16 cellular contexts compared by ENCODE assay signal in the genomic region with DNA sequence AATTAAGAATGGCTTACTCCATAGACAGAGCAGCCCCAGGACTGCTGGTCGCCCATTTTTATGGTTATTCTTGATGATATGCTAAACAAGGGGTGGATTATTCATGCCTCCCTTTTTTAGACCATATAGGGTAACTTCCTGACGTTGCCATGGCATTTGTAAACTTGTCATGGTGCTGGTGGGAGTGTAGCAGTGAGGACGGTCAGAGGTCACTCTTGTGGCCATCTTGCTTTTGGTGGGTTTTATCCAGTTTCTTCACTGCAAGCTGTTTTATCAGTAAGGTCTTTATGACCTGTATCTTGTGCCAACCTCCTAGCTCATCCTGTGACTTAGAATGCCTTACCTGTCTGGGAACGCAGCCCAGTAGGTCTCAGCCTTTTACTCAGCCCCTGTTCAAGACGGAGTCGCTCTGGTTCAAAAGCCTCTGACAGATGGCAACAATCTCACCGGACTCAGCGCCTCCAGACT. TPM values are rescaled to one million over a fixed set of nuclear protein-coding genes. Genes with fewer than 3 reads are reported as not detected.
DNase-seq lines count a peak whose midpoint lies in the region; ATAC-seq and TF ChIP-seq lines count a peak whose summit lies in the region.
"Had no signal": no experiment of that assay in that cellular context is flagged by ENCODE, and none has a peak within 500 bp of the region (broad histone marks: within the 10 kb centered on the region; RNA-seq: fewer than 3 reads in every experiment).

No MANE protein-coding gene starts in this region.

- H3K4me3 ChIP-seq in PC-3 (ENCODE audit: low read length) (no peak overlapping the region), gastroesophageal sphincter (no peak overlapping the region), adrenal gland (no peak overlapping the region), transverse colon (no peak overlapping the region)
- H3K4me3 ChIP-seq: HAP-1 had no signal

- TF ChIP-seq CTCF in PC-3 (conservative IDR thresholded peaks at IDR 0.05; ENCODE audit: low read depth, low read length) = no peak
- no peak for TF ChIP-seq CTCF in gastroesophageal sphincter (IDR thresholded peaks at IDR 0.05)
- TF ChIP-seq CTCF in adrenal gland (IDR thresholded peaks at IDR 0.05) = no peak
- no peak for TF ChIP-seq CTCF in transverse colon (IDR thresholded peaks at IDR 0.05)

- H3K9ac ChIP-seq in PC-3 (ENCODE audit: low read length) = no peak overlapping the region

- H3K9me3 ChIP-seq in PC-3 (ENCODE audit: low read length) = no peaks in the 10 kb centered on the region
- no peaks in the 10 kb centered on the region for H3K9me3 ChIP-seq in gastroesophageal sphincter
- H3K9me3 ChIP-seq in adrenal gland (replicated peaks in 1 of 3) = no peaks in the 10 kb centered on the region
- H3K9me3 ChIP-seq in transverse colon = no peaks in the 10 kb centered on the region
- H3K9me3 ChIP-seq: HAP-1 had no signal

- H3K4me1 ChIP-seq in PC-3 (ENCODE audit: insufficient read depth, low read length) (peaks cover 10% of the 10 kb centered on the region; the same call in 1 of the 2 replicates), gastroesophageal sphincter (peaks cover 0 to 34% (median 9%) of the 10 kb centered on the region in 3 donors), adrenal gland (replicated peaks in 1 of 2) (peaks cover 4 to 9% of the 10 kb centered on the region in 2 donors), transverse colon (peaks cover 0 to 18% (median 3%) of the 10 kb centered on the region in 4 donors)
- H3K4me1 ChIP-seq: HAP-1 had no signal

- peak overlapping the region; percentile 47; the same call in 1 of the 2 replicates for H2AFZ ChIP-seq in PC-3 (ENCODE audit: low read length)

- WGBS in gastroesophageal sphincter (ENCODE audit: low coverage in 1 of 2), 2 donors = 39 to 53% methylated on average over 7 to 8 of the region's 8 CpGs
- 77 to 78% (median 78%) methylated on average over 8 of the region's 8 CpGs for WGBS in adrenal gland, 4 donors
- WGBS in transverse colon (ENCODE audit: low coverage in 1 of 2), 2 donors = 79 to 83% methylated on average over 1 to 8 of the region's 8 CpGs

- no peak for TF ChIP-seq EP300 in gastroesophageal sphincter (IDR thresholded peaks at IDR 0.05)
- no peak for TF ChIP-seq EP300 in transverse colon (IDR thresholded peaks at IDR 0.05; ENCODE audit: low read depth)

- H4K20me1 ChIP-seq in PC-3 (ENCODE audit: low read length) = no peaks in the 10 kb centered on the region

- H3K36me3 ChIP-seq in PC-3 (ENCODE audit: low read depth, low read length) (no peaks in the 10 kb centered on the region), gastroesophageal sphincter (no peaks in the 10 kb centered on the region), adrenal gland (replicated peaks in 1 of 2) (no peaks in the 10 kb centered on the region), transverse colon (no peaks in the 10 kb centered on the region)
- H3K36me3 ChIP-seq: HAP-1 had no signal

- CTCF ChIA-PET in PC-3 (lab: Charles Lee) = no interaction called here

- H3K27ac ChIP-seq in PC-3 (ENCODE audit: low read length) (no peak overlapping the region), gastroesophageal sphincter (peak overlapping the region in 3 of 4 donors; percentile 76 to 80 (median 77)), adrenal gland (no peak overlapping the region), transverse colon (peak overlapping the region in 2 of 4 donors; percentile 34 to 63)

- intact Hi-C loops in PC-3 (cut with micrococcal nuclease) = no loop called here
- intact Hi-C loops in posterior vena cava (cut with DNase I) = loop anchor here in 1 of 2 donors (10.0 kb wide), 1 partner anchor 75 kb away; no protein-coding TSS in a partner anchor
- intact Hi-C loops in adrenal gland (cut with DNase I) = no loop called here
- intact Hi-C loops in transverse colon (cut with DNase I; ENCODE audit: low total_unique reads) = no loop called here

- POLR2A ChIA-PET in PC-3 (lab: Charles Lee; ENCODE audit: unreplicated experiment) = no interaction called here

- DNase-seq in EH (ENCODE audit: low read depth) = peak; percentile 10
- no peak for DNase-seq in PC-3
- peak; percentile 49 for DNase-seq in posterior vena cava (ENCODE audit: low spot score)
- no peak for DNase-seq in ACHN
- no peak for DNase-seq in SIG-M5 treated with dmso at 0.1 percent for 504 hours (lab: John Stamatoyannopoulos, UW; ENCODE audit: unreplicated experiment)
- no peak for DNase-seq in adrenal gland
- DNase-seq in transverse colon = no peak
- DNase-seq: activated CD4-positive, alpha-beta T cell treated with anti-CD3 and anti-CD28 coated beads for 1 hour; activated naive CD4-positive, alpha-beta T cell treated with anti-CD3 and anti-CD28 coated beads, Interleukin-2, amount 50 U/mL, for 16 hours; CD4-positive, alpha-beta T cell; DMS 273 treated with DMSO at 0.1 percent for 48 hours; KBM-7; NCI-H1436 treated with DMSO at 0.1 percent for 48 hours; NCI-H69 had no signal

- ATAC-seq in PC-3 (no peak), gastroesophageal sphincter (no peak)

- no peaks in the 10 kb centered on the region for H3F3A ChIP-seq in PC-3 (ENCODE audit: low read length, unreplicated experiment)

- no TSS peak for BruUV-seq in PC-3 (replicated peaks; lab: Mats Ljungman, UMichigan)

- no peak for TF ChIP-seq POLR2A in gastroesophageal sphincter (IDR thresholded peaks at IDR 0.05)
- no peak for TF ChIP-seq POLR2A in adrenal gland (IDR thresholded peaks at IDR 0.05)
- no peak for TF ChIP-seq POLR2A in transverse colon (IDR thresholded peaks at IDR 0.05)

- peak overlapping the region; percentile 49 for H3K4me2 ChIP-seq in PC-3 (ENCODE audit: low read length)

- H3K27me3 ChIP-seq in PC-3 (ENCODE audit: low read length) (no peaks in the 10 kb centered on the region), gastroesophageal sphincter (no peaks in the 10 kb centered on the region), adrenal gland (no peaks in the 10 kb centered on the region), transverse colon (no peaks in the 10 kb centered on the region)

- H3K9me2 ChIP-seq in PC-3 (replicated peaks; ENCODE audit: low read length) = no peaks in the 10 kb centered on the region

- no peaks in the 10 kb centered on the region for H3K79me2 ChIP-seq in PC-3 (ENCODE audit: low read length)

- in situ Hi-C loops in ACHN (cut with HindIII; ENCODE audit: low pct_ligation_motif_present, low pct_unique_long_range_greater_than_20kb, low sequenced_read_pairs) = no loop called here
- in situ Hi-C loops in transverse colon (cut with MboI; ENCODE audit: low pct_ligation_motif_present in 1 of 4, low pct_unique_long_range_greater_than_20kb in 1 of 4, low sequenced_read_pairs in 3 of 4) = no loop called here

RNA-seq across cellular contexts. Expression of a gene that starts 5.2 kb away (rescaled TPM):
- total RNA-seq in PC-3 (2014; rRNA removed) (76.1 and 91.9 TPM in 2 replicates), gastroesophageal sphincter (10 to 100 TPM; 27.1 to 46.9 (median 32.2) TPM), posterior vena cava (10 to 100 TPM; 35.3 to 43.2 TPM), adrenal gland (10 to 100 TPM; 38.5 to 88.9 (median 59.0) TPM), transverse colon (100 to 1,000 TPM in 1 of 4 donors, 10 to 100 TPM in 3; 59.9 to 116 (median 85.3) TPM)
- polyA plus RNA-seq in adrenal gland = 10 to 100 TPM; 25.3 to 27.8 (median 26.0) TPM

Comparison
In these comparisons a context has a peak if more than half of its experiments do, and no peak if none do; other contexts are left out.
1. DNase-seq: peak in EH (single experiment) and posterior vena cava (single experiment); none in PC-3 (single experiment), ACHN (single experiment), SIG-M5 treated with dmso at 0.1 percent for 504 hours (single experiment), adrenal gland (0 of 7) and transverse colon (single experiment).
2. H3K27ac ChIP-seq: peak in gastroesophageal sphincter (3 of 4); none in PC-3 (single experiment) and adrenal gland (0 of 5).